13 cellular contexts compared by ENCODE assay signal in the genomic region with DNA sequence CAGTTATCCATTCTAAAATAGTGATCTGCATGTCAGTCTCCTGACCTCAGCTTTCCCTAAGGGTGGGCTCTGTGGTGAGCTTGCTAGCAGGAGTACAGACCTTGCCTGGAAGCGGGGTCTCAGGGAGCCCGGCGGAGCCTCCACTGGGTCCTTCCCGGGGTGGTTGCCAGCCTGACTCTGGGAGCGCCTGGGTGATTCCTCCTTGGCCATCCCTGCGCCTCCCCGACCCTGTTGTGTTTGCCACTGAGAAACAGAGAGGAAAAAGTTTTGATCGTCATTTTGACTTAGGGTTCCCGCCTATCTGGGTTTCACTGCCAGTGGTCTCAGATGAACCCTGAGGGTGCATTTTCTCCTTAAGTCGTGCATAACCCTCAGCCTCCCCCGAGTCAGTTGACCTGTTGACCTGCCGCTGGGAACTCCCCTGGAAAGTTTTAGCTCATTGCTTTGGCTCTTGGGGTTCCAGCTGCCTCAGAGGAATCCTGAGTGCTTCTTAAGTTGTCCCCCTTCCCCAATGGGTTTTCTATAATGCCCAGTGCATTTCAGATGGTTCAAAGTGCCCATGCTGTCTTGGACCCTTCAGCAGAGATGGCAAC.
DNase-seq lines count a peak whose midpoint lies in the region; ATAC-seq, FAIRE-seq and TF ChIP-seq lines count a peak whose summit lies in the region.
"Had no signal": no experiment of that assay in that cellular context is flagged by ENCODE, and none has a peak within 500 bp of the region (broad histone marks: within the 10 kb centered on the region; RNA-seq: fewer than 3 reads in every experiment).

No MANE protein-coding gene starts in this region.

- in situ Hi-C loops in IMR-90 (cut with MboI; ENCODE audit: low sequenced_read_pairs): no loop called here

- TF ChIP-seq RAD21 in A549 (conservative IDR thresholded peaks at IDR 0.05 in 1 of 2, IDR thresholded peaks at IDR 0.05 in 1 of 2): no peak
- TF ChIP-seq RAD21 in IMR-90 (IDR thresholded peaks at IDR 0.05; ENCODE audit: low read length): no peak

- peaks cover 12 to 59% of the 10 kb centered on the region in 2 experiments; a peak in 2 of 4 replicates for H3K79me1 ChIP-seq in IMR-90 (ENCODE audit: low read depth in 1 of 2, low read length in 2 of 2)

- H2BK5ac ChIP-seq in IMR-90 (ENCODE audit: low read depth, low read length, poor library complexity, severe bottlenecking): peak overlapping the region; percentile 31

- H2AFZ ChIP-seq in IMR-90 (replicated peaks; ENCODE audit: low read length, poor library complexity) (no peak overlapping the region), OCI-LY7 (ENCODE audit: low read length) (no peak overlapping the region)

- no peak overlapping the region; the same call in none of the 2 replicates for H4K91ac ChIP-seq in IMR-90 (ENCODE audit: insufficient read depth, low read depth, low read length)

- POLR2A ChIA-PET in A549 (lab: Yijun Ruan, JAX) (no interaction called here), IMR-90 (lab: Charles Lee; ENCODE audit: unreplicated experiment) (no interaction called here), OCI-LY7 (lab: Charles Lee) (interaction anchor here (0.7 kb wide), 1 partner anchor 17 kb away, joined by 3 read pairs; no protein-coding TSS in a partner anchor)
- POLR2A ChIA-PET in naive thymus-derived CD4-positive, alpha-beta T cell (lab: Charles Lee): no interaction called here

- no peak for DNase-seq in A549 (ENCODE audit: low read depth in 1 of 2, low spot score in 1 of 2)
- DNase-seq in IMR-90: no peak
- no peak for DNase-seq in left ventricle myocardium inferior
- no peak for DNase-seq in naive thymus-derived CD4-positive, alpha-beta T cell
- DNase-seq in OCI-LY7 (ENCODE audit: low spot score): no peak
- DNase-seq in NCI-H1105 treated with DMSO at 0.1 percent for 48 hours (lab: John Stamatoyannopoulos, UW): no peak
- DNase-seq in HTR-8/SVneo (ENCODE audit: insufficient read length, low spot score): no peak
- DNase-seq: DMS153, NCI-H187 treated with DMSO at 0.1 percent for 48 hours, upper lobe of right lung had no signal

- no peak overlapping the region for H3K4me3 Mint-ChIP-seq in naive thymus-derived CD4-positive, alpha-beta T cell

- no peaks in the 10 kb centered on the region for H3K79me2 ChIP-seq in OCI-LY7 (ENCODE audit: insufficient read depth, low read depth, low read length)

- H2AK9ac ChIP-seq in IMR-90 (replicated peaks; ENCODE audit: low read depth, low read length, poor library complexity): peak overlapping the region; percentile 43

- H3K23ac ChIP-seq in IMR-90 (ENCODE audit: low read depth, low read length): no peak overlapping the region

- H3K4me3 ChIP-seq in A549 (no peak overlapping the region), IMR-90 (ENCODE audit: insufficient read depth, low read depth, low read length) (no peak overlapping the region), left ventricle myocardium inferior (no peak overlapping the region), OCI-LY7 (ENCODE audit: low read depth, low read length, poor library complexity, severe bottlenecking) (no peak overlapping the region)
- H3K4me3 ChIP-seq in naive thymus-derived CD4-positive, alpha-beta T cell (ENCODE audit: low read length): no peak overlapping the region
- H3K4me3 ChIP-seq: upper lobe of right lung had no signal

- H4K5ac ChIP-seq in IMR-90 (ENCODE audit: low read depth, low read length): no peak overlapping the region

- BruUV-seq in IMR-90 (replicated peaks; lab: Mats Ljungman, UMichigan) (no TSS peak), OCI-LY7 (replicated peaks; lab: Mats Ljungman, UMichigan) (no TSS peak)

- TF ChIP-seq EP300 in A549 (IDR thresholded peaks at IDR 0.05): no peak

- no peak overlapping the region for H3K27ac Mint-ChIP-seq in naive thymus-derived CD4-positive, alpha-beta T cell

- H3K9me1 ChIP-seq in IMR-90 (ENCODE audit: insufficient read depth, low read length): peaks cover 44% of the 10 kb centered on the region

- 76% methylated on average over 9 of the region's 12 CpGs for WGBS in A549 (ENCODE audit: missing lambda C conversion rate)
- WGBS in IMR-90 (ENCODE audit: extremely low coverage in 2 of 2, insufficient read length in 1 of 2), 2 experiments: 94% methylated on average over 10 of the region's 12 CpGs; no CpG with 5 or more reads in 1 of the 2 experiments

- H4K8ac ChIP-seq in IMR-90 (ENCODE audit: low read depth in 2 of 2, low read length in 2 of 2): 0 out of 4 replicates have a peak overlapping the region, but pooled peaks of 1 of the 2 experiments have one; percentile 18

- dilution Hi-C loops in IMR-90 (cut with HindIII; ENCODE audit: low sequenced_read_pairs, unreplicated experiment): no loop called here

- TF ChIP-seq POLR2A in A549 (IDR thresholded peaks at IDR 0.05; ENCODE audit: low read length) (no peak), IMR-90 (IDR thresholded peaks at IDR 0.05; ENCODE audit: low read depth, low read length) (no peak)

- H2BK15ac ChIP-seq in IMR-90 (ENCODE audit: low read depth, low read length): 0 out of 3 replicates have a peak overlapping the region, but pooled peaks have one; percentile 15

- no peaks in the 10 kb centered on the region for H3K9me3 Mint-ChIP-seq in naive thymus-derived CD4-positive, alpha-beta T cell

- H3K36me3 Mint-ChIP-seq in naive thymus-derived CD4-positive, alpha-beta T cell: no peaks in the 10 kb centered on the region

- H3K27me3 ChIP-seq in IMR-90 (ENCODE audit: control insufficient read depth, insufficient read depth, low read length): no peaks in the 10 kb centered on the region
- H3K27me3 ChIP-seq in left ventricle myocardium inferior (ENCODE audit: low read depth): no peaks in the 10 kb centered on the region
- H3K27me3 ChIP-seq in naive thymus-derived CD4-positive, alpha-beta T cell (ENCODE audit: control insufficient read depth in 2 of 2, insufficient read depth in 2 of 2, low read length in 2 of 2): no peaks in the 10 kb centered on the region
- H3K27me3 ChIP-seq: upper lobe of right lung had no signal

- H3K36me3 ChIP-seq in IMR-90 (ENCODE audit: control insufficient read depth, insufficient read depth, low read length) (peaks cover 75% of the 10 kb centered on the region), left ventricle myocardium inferior (peaks cover 84% of the 10 kb centered on the region), OCI-LY7 (ENCODE audit: insufficient read depth, low read length) (no peaks in the 10 kb centered on the region)
- no peaks in the 10 kb centered on the region for H3K36me3 ChIP-seq in naive thymus-derived CD4-positive, alpha-beta T cell (ENCODE audit: control insufficient read depth in 2 of 3, insufficient read depth in 3 of 3, low read length in 3 of 3)

- FAIRE-seq in A549 (lab: Jason Lieb, UNC): no peak
- FAIRE-seq in HTR-8/SVneo (lab: Jason Lieb, UNC): no peak
- FAIRE-seq: A204.1, TTC549 had no signal

- H3K4me1 ChIP-seq in A549 (peaks cover 19% of the 10 kb centered on the region), IMR-90 (ENCODE audit: control insufficient read depth, insufficient read depth, low read length) (peaks cover 27% of the 10 kb centered on the region), left ventricle myocardium inferior (peaks cover 17% of the 10 kb centered on the region), OCI-LY7 (ENCODE audit: insufficient read depth, low read length, poor library complexity, severe bottlenecking) (no peaks in the 10 kb centered on the region)
- no peaks in the 10 kb centered on the region for H3K4me1 ChIP-seq in naive thymus-derived CD4-positive, alpha-beta T cell (ENCODE audit: control insufficient read depth in 2 of 2, insufficient read depth in 2 of 2, low read length in 2 of 2)
- H3K4me1 ChIP-seq: upper lobe of right lung had no signal

- TF ChIP-seq CTCF in A549 (IDR thresholded peaks at IDR 0.05): no peak
- no peak for TF ChIP-seq CTCF in IMR-90 (conservative IDR thresholded peaks at IDR 0.05; ENCODE audit: low read depth, low read length)
- no peak for TF ChIP-seq CTCF in left ventricle myocardium inferior (IDR thresholded peaks at IDR 0.05; ENCODE audit: borderline replicate concordance)
- no peak for TF ChIP-seq CTCF in OCI-LY7 (conservative IDR thresholded peaks at IDR 0.05; ENCODE audit: low read length)

- no peak overlapping the region for H2BK20ac ChIP-seq in IMR-90 (ENCODE audit: low read depth, low read length)

- CTCF ChIA-PET in A549 (lab: Yijun Ruan, JAX) (interaction anchor here (0.8 to 1.3 kb wide), 5 partner anchors 11 to 226 kb away, joined by 3 to 5 read pairs (median 3); no protein-coding TSS in a partner anchor), IMR-90 (lab: Yijun Ruan, JAX) (interaction anchor here (0.6 to 1.2 kb wide), 4 partner anchors 95 to 222 kb away, joined by 3 read pairs; no protein-coding TSS in a partner anchor), OCI-LY7 (lab: Charles Lee; ENCODE audit: unreplicated experiment) (no interaction called here)
- CTCF ChIA-PET in naive thymus-derived CD4-positive, alpha-beta T cell (lab: Charles Lee): no interaction called here

- H3K4ac ChIP-seq in IMR-90 (ENCODE audit: low read depth, low read length): peak overlapping the region; percentile 9

- H3K27ac ChIP-seq in A549: peak overlapping the region in 1 of 2 experiments; percentile 73; a peak in 3 of 6 replicates
- peak overlapping the region; percentile 45 for H3K27ac ChIP-seq in IMR-90 (ENCODE audit: insufficient read depth, low read length)
- H3K27ac ChIP-seq in left ventricle myocardium inferior (replicated peaks): peak overlapping the region; percentile 19
- no peak overlapping the region for H3K27ac ChIP-seq in naive thymus-derived CD4-positive, alpha-beta T cell (ENCODE audit: low read depth, low read length)
- H3K27ac ChIP-seq in OCI-LY7 (ENCODE audit: low read depth, low read length, poor library complexity, severe bottlenecking): no peak overlapping the region
- H3K27ac ChIP-seq: upper lobe of right lung had no signal

- no peak overlapping the region for H3K56ac ChIP-seq in IMR-90 (ENCODE audit: extremely low read depth, insufficient read depth, low read length)

- H3K27me3 Mint-ChIP-seq in naive thymus-derived CD4-positive, alpha-beta T cell: peaks cover 25 to 56% (median 48%) of the 10 kb centered on the region in 5 donors

- no peak overlapping the region for H3K9ac ChIP-seq in IMR-90 (ENCODE audit: low read depth, low read length)

- ATAC-seq in A549: no peak; a peak in 1 of 6 replicates
- ATAC-seq in GM21360 (IDR thresholded peaks at IDR 0.05; ENCODE audit: unreplicated experiment): peak; percentile 16
- ATAC-seq in IMR-90 (ENCODE audit: low read depth): no peak; the same call in 1 of the 2 replicates
- no peak for ATAC-seq in naive thymus-derived CD4-positive, alpha-beta T cell

- no peaks in the 10 kb centered on the region for H3K9me3 ChIP-seq in A549
- no peaks in the 10 kb centered on the region for H3K9me3 ChIP-seq in IMR-90 (ENCODE audit: control insufficient read depth, insufficient read depth, low read length)
- no peaks in the 10 kb centered on the region for H3K9me3 ChIP-seq in left ventricle myocardium inferior (replicated peaks)
- no peaks in the 10 kb centered on the region for H3K9me3 ChIP-seq in naive thymus-derived CD4-positive, alpha-beta T cell (ENCODE audit: control insufficient read depth in 2 of 3, low read length in 3 of 3)
- H3K9me3 ChIP-seq in OCI-LY7 (ENCODE audit: low read length): no peaks in the 10 kb centered on the region
- H3K9me3 ChIP-seq: upper lobe of right lung had no signal

- H4K20me1 ChIP-seq in IMR-90 (ENCODE audit: insufficient read depth, low read length): peaks cover 6% of the 10 kb centered on the region; the same call in 1 of the 2 replicates
- no peaks in the 10 kb centered on the region for H4K20me1 ChIP-seq in OCI-LY7 (ENCODE audit: insufficient read depth, low read length)

- intact Hi-C loops in IMR-90 (cut with micrococcal nuclease): no loop called here
- intact Hi-C loops in left ventricle myocardium inferior (cut with micrococcal nuclease): no loop called here
- intact Hi-C loops in naive thymus-derived CD4-positive, alpha-beta T cell (cut with micrococcal nuclease): loop anchor here in 1 of 2 donors (1.0 kb wide), 1 partner anchor 221 kb away; no protein-coding TSS in a partner anchor
- intact Hi-C loops in OCI-LY7 (cut with micrococcal nuclease; ENCODE audit: unreplicated experiment): no loop called here

- H2AK5ac ChIP-seq in IMR-90 (ENCODE audit: low read depth, low read length): peak overlapping the region; percentile 83

- H3K4me2 ChIP-seq in A549 (peak overlapping the region; percentile 24; the same call in 1 of the 3 replicates), IMR-90 (ENCODE audit: low read depth, low read length) (no peak overlapping the region), OCI-LY7 (ENCODE audit: low read length) (no peak overlapping the region)

- H3K14ac ChIP-seq in IMR-90 (replicated peaks; ENCODE audit: low read depth, low read length): peak overlapping the region; percentile 41

- H3K18ac ChIP-seq in IMR-90 (ENCODE audit: low read depth, low read length): no peak overlapping the region

- no peaks in the 10 kb centered on the region for H3K9me2 ChIP-seq in OCI-LY7 (ENCODE audit: insufficient read depth, low read length)

- 0 out of 2 replicates have a peak overlapping the region, but pooled peaks have one; percentile 12 for H2BK120ac ChIP-seq in IMR-90 (ENCODE audit: low read depth, low read length)

- no peaks in the 10 kb centered on the region for H3K4me1 Mint-ChIP-seq in naive thymus-derived CD4-positive, alpha-beta T cell

Comparison
In these comparisons a context has a peak if more than half of its experiments do, and no peak if none do; other contexts are left out.
1. H3K27ac ChIP-seq: peak in IMR-90 (single experiment) and left ventricle myocardium inferior (single experiment); none in naive thymus-derived CD4-positive, alpha-beta T cell (single experiment) and OCI-LY7 (single experiment).
2. CTCF ChIA-PET loops: an anchor here in A549 (0.8 to 1.3 kb wide) and IMR-90 (0.6 to 1.2 kb wide); none called in naive thymus-derived CD4-positive, alpha-beta T cell and OCI-LY7.